17 cellular contexts compared by ENCODE assay signal in the genomic region with DNA sequence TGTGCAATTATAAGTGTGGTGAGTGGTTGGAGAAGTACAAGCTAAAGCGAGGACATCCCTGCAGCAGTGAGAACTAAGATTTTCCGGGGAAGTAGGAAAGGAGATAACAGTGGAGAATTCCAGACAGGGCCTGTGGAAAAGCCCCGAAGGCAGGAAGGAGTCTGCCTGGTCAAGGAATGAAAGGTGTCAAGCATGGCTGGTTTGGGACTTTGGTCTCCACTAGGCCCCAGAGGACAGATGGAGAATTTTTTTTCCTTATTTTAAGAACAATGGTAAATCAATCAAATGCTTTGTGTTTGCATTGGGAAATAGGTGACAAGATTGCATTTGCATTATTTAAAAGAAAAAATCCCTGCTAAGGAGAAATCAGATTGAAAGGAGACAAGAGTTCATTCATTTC.
"Had no signal": no experiment of that assay in that cellular context is flagged by ENCODE, and none has a peak within 500 bp of the region (broad histone marks: within the 10 kb centered on the region; RNA-seq: fewer than 3 reads in every experiment).

No MANE protein-coding gene starts in this region.

- H3K27ac Mint-ChIP-seq: activated naive CD4-positive, alpha-beta T cell treated with anti-CD3 and anti-CD28 coated beads, Interleukin-2, amount 50 U/mL, for 24 hours; activated T-helper 2 cell treated with anti-CD3 and anti-CD28 coated beads, Interferon-gamma antibody, Interleukin-2, Interleukin-4, amounts not matched to agents 10 μg/mL and 5 μg/mL and 100 μg/mL, durations not matched to agents 14 hours and 24 hours and 36 hours; natural killer cell treated with Interleukin-12 subunit alpha and Interleukin-12 subunit beta and Interleukin-15 and Interleukin-18, amount 100 ng/mL, for 72 hours had no signal

- H3K9me3 ChIP-seq: adrenal gland, esophagus muscularis mucosa, psoas muscle, sigmoid colon, spleen, stomach, testis, upper lobe of right lung had no signal

- ATAC-seq: natural killer cell treated with Interleukin-12 subunit alpha and Interleukin-12 subunit beta and Interleukin-15 and Interleukin-18, amount 100 ng/mL, for 72 hours; psoas muscle; upper lobe of right lung had no signal

- H3K36me3 Mint-ChIP-seq: activated naive CD4-positive, alpha-beta T cell treated with anti-CD3 and anti-CD28 coated beads, Interleukin-2, amount 50 U/mL, for 24 hours; natural killer cell treated with Interleukin-12 subunit alpha and Interleukin-12 subunit beta and Interleukin-15 and Interleukin-18, amount 100 ng/mL, for 72 hours had no signal

- H3K4me1 ChIP-seq: testis had no signal

- H3K36me3 ChIP-seq: adrenal gland, esophagus muscularis mucosa, sigmoid colon, spleen, stomach, upper lobe of right lung had no signal

- H3K27me3 ChIP-seq: adrenal gland, esophagus muscularis mucosa, sigmoid colon, stomach, testis, upper lobe of right lung had no signal

- H3K27ac ChIP-seq: adrenal gland, esophagus muscularis mucosa, psoas muscle, sigmoid colon, spleen, stomach, testis, upper lobe of right lung had no signal

- H3K4me3 Mint-ChIP-seq: activated naive CD4-positive, alpha-beta T cell treated with anti-CD3 and anti-CD28 coated beads, Interleukin-2, amount 50 U/mL, for 24 hours; natural killer cell treated with Interleukin-12 subunit alpha and Interleukin-12 subunit beta and Interleukin-15 and Interleukin-18, amount 100 ng/mL, for 72 hours had no signal

- H3K4me3 ChIP-seq: adrenal gland, esophagus muscularis mucosa, psoas muscle, sigmoid colon, spleen, stomach, testis, upper lobe of right lung had no signal

- H3K9me3 Mint-ChIP-seq: activated naive CD4-positive, alpha-beta T cell treated with anti-CD3 and anti-CD28 coated beads, Interleukin-2, amount 50 U/mL, for 24 hours; activated T-helper 2 cell treated with anti-CD3 and anti-CD28 coated beads, Interferon-gamma antibody, Interleukin-2, Interleukin-4, amounts not matched to agents 10 μg/mL and 5 μg/mL and 100 μg/mL, durations not matched to agents 14 hours and 24 hours and 36 hours; natural killer cell treated with Interleukin-12 subunit alpha and Interleukin-12 subunit beta and Interleukin-15 and Interleukin-18, amount 100 ng/mL, for 72 hours had no signal

- H3K27me3 Mint-ChIP-seq: activated naive CD4-positive, alpha-beta T cell treated with anti-CD3 and anti-CD28 coated beads, Interleukin-2, amount 50 U/mL, for 24 hours had no signal

- DNase-seq: activated CD4-positive, alpha-beta T cell treated with anti-CD3 and anti-CD28 coated beads for 1 hour; activated CD4-positive, alpha-beta T cell treated with anti-CD3 and anti-CD28 coated beads, Interleukin-2, amount 50 U/mL, for 48 hours; adrenal gland; hippocampal formation; kidney glomerular epithelial cell; psoas muscle; sigmoid colon; spleen; stomach; T-helper 1 cell; T1000; testis; upper lobe of right lung had no signal
